In genomic region chr3:193815246-193816027, GRCh38 we compare ENCODE assay signal across 1 cellular context.
TF ChIP-seq lines count a peak whose summit lies in the region.

No MANE protein-coding gene starts in this region.

TF ChIP-seq in WTC11, 78 proteins besides CTCF, POLR2A, EP300 and RAD21 (continued from another document):
- TF ChIP-seq ESRRA (CRISPR knock-in tag; IDR thresholded peaks at IDR 0.05; ENCODE audit: borderline replicate concordance) (no peak), E2F1 (CRISPR knock-in tag; IDR thresholded peaks at IDR 0.05) (no peak), CBFB (CRISPR knock-in tag; IDR thresholded peaks at IDR 0.05; ENCODE audit: low read depth) (no peak; the same call in 1 of the 2 replicates), HMGA2 (CRISPR knock-in tag; IDR thresholded peaks at IDR 0.05) (no peak), NFE2L1 (CRISPR knock-in tag; IDR thresholded peaks at IDR 0.05) (no peak)
